ENCODE assay signal across 21 cellular contexts in genomic region chr10:673492-673891, GRCh38.
"Had no signal": no experiment of that assay in that cellular context is flagged by ENCODE, and none has a peak within 500 bp of the region (broad histone marks: within the 10 kb centered on the region; RNA-seq: fewer than 3 reads in every experiment).

No MANE protein-coding gene starts in this region.

- DNase-seq: dermis blood vessel endothelial cell; erythroblast; foreskin melanocyte; heart left ventricle; hippocampal formation; left ventricle myocardium inferior; mesendoderm; naive thymus-derived CD8-positive, alpha-beta T cell; nucleus accumbens; pancreas; right lobe of liver; stimulated activated CD4-positive, alpha-beta T cell treated with anti-CD3 and anti-CD28 coated beads, Interleukin-2, amount 100 ng/mL, for 24 hours; stimulated activated CD4-positive, alpha-beta T cell treated with anti-CD3 and anti-CD28 coated beads, Interleukin-4, amount 100 ng/mL, for 4 hours; stimulated activated naive B cell treated with anti-CD40 and anti-IgM and Interleukin-4, amounts not matched to agents 10 μg/mL and 1 μg/mL and 100 μg/mL, for 72 hours; stimulated activated naive CD8-positive, alpha-beta T cell treated with anti-CD3 and anti-CD28 coated beads, Interleukin-15, amount 100 ng/mL, for 72 hours; testis had no signal

- ATAC-seq: naive thymus-derived CD8-positive, alpha-beta T cell; pancreas; right lobe of liver; stimulated activated naive B cell treated with anti-CD40 and anti-IgM and Interleukin-4, amounts not matched to agents 10 μg/mL and 1 μg/mL and 100 μg/mL, for 72 hours; stimulated activated naive CD8-positive, alpha-beta T cell treated with anti-CD3 and anti-CD28 coated beads, Interleukin-15, amount 100 ng/mL, for 72 hours had no signal

- H3K4me1 ChIP-seq: colonic mucosa, neural progenitor cell, pancreas, right lobe of liver, testis had no signal

- H3K9me3 ChIP-seq: colonic mucosa, left ventricle myocardium inferior, pancreas, right lobe of liver, testis had no signal

- H3K4me1 Mint-ChIP-seq: naive thymus-derived CD8-positive, alpha-beta T cell; neural progenitor cell had no signal

- H3K4me3 ChIP-seq: colonic mucosa, heart left ventricle, left ventricle myocardium inferior, lung, neural progenitor cell, pancreas, right lobe of liver, testis, tibial nerve had no signal

- H3K36me3 Mint-ChIP-seq: naive thymus-derived CD8-positive, alpha-beta T cell had no signal

- H3K27me3 Mint-ChIP-seq: progenitor cell of endocrine pancreas had no signal

- H3K27ac Mint-ChIP-seq: naive thymus-derived CD8-positive, alpha-beta T cell; neural progenitor cell; stimulated activated naive B cell treated with anti-CD40 and anti-IgM and Interleukin-4, amounts not matched to agents 10 μg/mL and 1 μg/mL and 100 μg/mL, for 72 hours; stimulated activated naive CD8-positive, alpha-beta T cell treated with anti-CD3 and anti-CD28 coated beads, Interleukin-15, amount 100 ng/mL, for 72 hours had no signal

- H3K36me3 ChIP-seq: colonic mucosa, heart left ventricle, left ventricle myocardium inferior, neural progenitor cell, pancreas, right lobe of liver, tibial nerve had no signal

- H3K4me3 Mint-ChIP-seq: naive thymus-derived CD8-positive, alpha-beta T cell; neural progenitor cell; stimulated activated naive B cell treated with anti-CD40 and anti-IgM and Interleukin-4, amounts not matched to agents 10 μg/mL and 1 μg/mL and 100 μg/mL, for 72 hours; stimulated activated naive CD8-positive, alpha-beta T cell treated with anti-CD3 and anti-CD28 coated beads, Interleukin-15, amount 100 ng/mL, for 72 hours had no signal

- H3K27me3 ChIP-seq: colonic mucosa, heart left ventricle, neural progenitor cell, pancreas, right lobe of liver, testis, tibial nerve had no signal

- H3K27ac ChIP-seq: colonic mucosa, left ventricle myocardium inferior, neural progenitor cell, pancreas, right lobe of liver, testis had no signal

- H3K9me3 Mint-ChIP-seq: stimulated activated naive CD8-positive, alpha-beta T cell treated with anti-CD3 and anti-CD28 coated beads, Interleukin-15, amount 100 ng/mL, for 72 hours had no signal
